In the genomic region with DNA sequence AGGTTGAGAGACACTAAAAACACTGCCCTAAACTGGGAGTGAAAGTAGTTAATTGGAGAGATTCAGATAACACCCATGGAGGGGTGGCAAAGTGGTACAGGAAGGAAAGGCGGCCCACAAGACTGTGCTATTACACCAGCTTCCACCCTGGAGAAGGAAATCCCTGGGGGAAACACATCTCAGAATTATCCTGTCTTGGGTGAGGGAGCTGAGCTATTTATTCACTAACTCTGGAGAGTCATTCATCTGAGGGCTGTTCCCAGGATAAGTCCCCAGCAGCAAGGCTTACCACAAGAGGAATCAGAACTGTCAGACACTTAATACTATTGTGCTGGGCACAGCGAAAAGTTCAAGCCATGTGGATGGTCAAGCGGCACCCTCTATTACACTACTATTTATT, we compare ENCODE assay signal across 19 cellular contexts. TPM values are rescaled to one million over a fixed set of nuclear protein-coding genes. Genes with fewer than 3 reads are reported as not detected.
A peak's percentile ranks its signal among the peaks of the same experiment; 100 is the strongest.
DNase-seq lines count a peak whose midpoint lies in the region; ATAC-seq, FAIRE-seq and TF ChIP-seq lines count a peak whose summit lies in the region.
"Had no signal": no experiment of that assay in that cellular context is flagged by ENCODE, and none has a peak within 500 bp of the region (broad histone marks: within the 10 kb centered on the region; RNA-seq: fewer than 3 reads in every experiment).

No MANE protein-coding gene starts in this region.

- TF ChIP-seq CTCF in HepG2 (CRISPR knock-in tag; IDR thresholded peaks at IDR 0.05) (no peak), right lobe of liver (IDR thresholded peaks at IDR 0.05) (no peak), WERI-Rb-1 (IDR thresholded peaks at IDR 0.05; ENCODE audit: low read depth, low read length) (no peak)

- TF ChIP-seq RAD21 in HepG2 (CRISPR knock-in tag; IDR thresholded peaks at IDR 0.05), result no peak

- ATAC-seq in HepG2, result peak; percentile 43; the same call in 2 of the 3 replicates
- ATAC-seq in right lobe of liver, result no peak
- ATAC-seq: PC-3 had no signal

- no peaks in the 10 kb centered on the region for H3K79me2 ChIP-seq in HepG2 (ENCODE audit: insufficient read depth, low read length)

- H3K36me3 ChIP-seq in HepG2 (replicated peaks in 1 of 2; ENCODE audit: control insufficient read depth in 1 of 2, insufficient read depth in 2 of 2, low read length in 2 of 2) (no peaks in the 10 kb centered on the region), right lobe of liver (no peaks in the 10 kb centered on the region), WERI-Rb-1 (no peaks in the 10 kb centered on the region)
- H3K36me3 ChIP-seq: BE2C had no signal

- no TSS peak for BruUV-seq in HepG2 (replicated peaks; lab: Mats Ljungman, UMichigan)

- H3K4me3 ChIP-seq in HepG2 (replicated peaks in 1 of 3; ENCODE audit: insufficient read depth in 1 of 3, low read depth in 2 of 3, low read length in 3 of 3), result no peak overlapping the region
- H3K4me3 ChIP-seq in right lobe of liver, result no peak overlapping the region
- H3K4me3 ChIP-seq in WERI-Rb-1 (ENCODE audit: low read depth, low read length), result no peak overlapping the region

- 17% methylated on average over 1 of the region's 3 CpGs for WGBS in HepG2 (ENCODE audit: low lambda C conversion rate)
- whole genome bisulfite sequencing in right lobe of liver (ENCODE audit: insufficient coverage, low coverage, low lambda C conversion rate, missing lambda C conversion rate), result 93% methylated on average over 2 of the region's 3 CpGs

- H2AFZ ChIP-seq in HepG2 (ENCODE audit: low read length), result no peak overlapping the region

- peaks cover 0 to 9% of the 10 kb centered on the region in 2 experiments; a peak in 1 of 5 replicates for H3K27me3 ChIP-seq in HepG2 (ENCODE audit: control insufficient read depth in 1 of 2, insufficient read depth in 2 of 2, low read length in 2 of 2)
- no peaks in the 10 kb centered on the region for H3K27me3 ChIP-seq in right lobe of liver
- H3K27me3 ChIP-seq in WERI-Rb-1 (ENCODE audit: insufficient read depth, low read depth, severe bottlenecking), result no peaks in the 10 kb centered on the region
- H3K27me3 ChIP-seq: BE2C had no signal

- POLR2A ChIA-PET in HepG2 (lab: Yijun Ruan, JAX), result interaction anchor here (1.3 kb wide), 1 partner anchor 11 kb away, joined by 3 read pairs; a partner anchor contains a TSS

- DNase-seq in HepG2 (ENCODE audit: low spot score) (no peak), right lobe of liver (no peak), WERI-Rb-1 (peak; percentile 74), left kidney (ENCODE audit: low read depth, low spot score) (peak; percentile 43), NCI-H2107 treated with DMSO at 0.1 percent for 48 hours (lab: John Stamatoyannopoulos, UW; ENCODE audit: unreplicated experiment) (no peak), HuH-7.5 (ENCODE audit: low spot score) (no peak), NCI-H2196 treated with DMSO at 0.1 percent for 48 hours (lab: John Stamatoyannopoulos, UW; ENCODE audit: unreplicated experiment) (no peak)
- DNase-seq in activated CD8-positive, alpha-beta memory T cell treated with anti-CD3 and anti-CD28 coated beads, Interleukin-2, amount 50 U/mL, for 4 hours, result no peak
- DNase-seq: 8988T; BE2C; Calu3; CD4-positive, alpha-beta memory T cell; KG1; NCI-H1105 treated with DMSO at 0.1 percent for 48 hours; NCI-H1694; NCI-H2227 treated with DMSO at 0.1 percent for 48 hours; NCI-H524; PC-3 had no signal

- H4K20me1 ChIP-seq in HepG2 (ENCODE audit: insufficient read depth, low read length), result no peaks in the 10 kb centered on the region

- CTCF ChIA-PET in HepG2 (lab: Yijun Ruan, JAX; ENCODE audit: low intra/inter-chr PET ratio, low total read pairs), result no interaction called here

- intact Hi-C loops in HepG2 (cut with micrococcal nuclease; ENCODE audit: unreplicated experiment), result no loop called here
- intact Hi-C loops in right lobe of liver (cut with DNase I), result no loop called here

- no peak for TF ChIP-seq POLR2A in HepG2 (IDR thresholded peaks at IDR 0.05; ENCODE audit: insufficient read depth in 1 of 2, low read depth in 2 of 2, low read length in 2 of 2)
- no peak for TF ChIP-seq POLR2A in right lobe of liver (IDR thresholded peaks at IDR 0.05)

- H3K4me1 ChIP-seq in HepG2 (ENCODE audit: insufficient read depth, low read length) (peaks cover 6% of the 10 kb centered on the region), right lobe of liver (no peaks in the 10 kb centered on the region)
- H3K4me1 ChIP-seq: BE2C had no signal

- H3K4me2 ChIP-seq in HepG2 (ENCODE audit: low read depth, low read length), result no peak overlapping the region

- H3K27ac ChIP-seq in HepG2 (ENCODE audit: extremely low read length, insufficient read depth, low read length) (no peak overlapping the region), right lobe of liver (no peak overlapping the region), WERI-Rb-1 (peak overlapping the region; percentile 17)

- no peaks in the 10 kb centered on the region for H3K9me3 ChIP-seq in HepG2 (ENCODE audit: low read length)
- H3K9me3 ChIP-seq in right lobe of liver, result no peaks in the 10 kb centered on the region
- H3K9me3 ChIP-seq in WERI-Rb-1 (ENCODE audit: severe bottlenecking), result peaks cover 14% of the 10 kb centered on the region
- H3K9me3 ChIP-seq: BE2C had no signal

- TF ChIP-seq EP300 in HepG2 (IDR thresholded peaks at IDR 0.05; ENCODE audit: low read depth in 2 of 2, low read length in 2 of 2) (no peak), HepG2 (CRISPR knock-in tag; IDR thresholded peaks at IDR 0.05; ENCODE audit: borderline replicate concordance) (no peak)

- in situ Hi-C loops in HepG2 (cut with HindIII; ENCODE audit: extremely low pct_ligation_motif_present, low pct_unique_long_range_greater_than_20kb), result no loop called here

- FAIRE-seq in HepG2 (lab: Jason Lieb, UNC), result no peak
- FAIRE-seq: H54 had no signal

- no peak overlapping the region for H3K9ac ChIP-seq in HepG2 (ENCODE audit: insufficient read depth, low read depth, low read length)

RNA-seq across cellular contexts. Expression of a gene that starts 9.9 kb away (rescaled TPM):
- total RNA-seq in HepG2 (2016; rRNA removed; fragmentation: Illumina TruSeq; extraction: Trizol), result 36.1 and 43.2 TPM in 2 replicates
- total RNA-seq in HepG2 (2016; cell fraction: cytosol; rRNA removed; fragmentation: Illumina TruSeq; extraction: Trizol; ENCODE audit: low read depth), result 13.4 and 14.0 TPM in 2 replicates
- total RNA-seq in HepG2 (2016; cell fraction: insoluble cytoplasmic fraction; rRNA removed; fragmentation: Illumina TruSeq; extraction: Trizol), result 37.2 and 41.5 TPM in 2 replicates
- total RNA-seq in HepG2 (2016; cell fraction: membrane; rRNA removed; fragmentation: Illumina TruSeq; extraction: Trizol), result 20.4 and 22.9 TPM in 2 replicates
- total RNA-seq in HepG2 (2016; cell fraction: nucleus; rRNA removed; fragmentation: Illumina TruSeq; extraction: Trizol), result 17.5 and 20.0 TPM in 2 replicates
- 14.8 and 18.0 TPM in 2 replicates for polyA plus RNA-seq in HepG2 (2011; rRNA removed)
- polyA plus RNA-seq in HepG2 (2011; cell fraction: cytosol; rRNA removed), result 14.9 and 15.6 TPM in 2 replicates
- polyA plus RNA-seq in HepG2 (2011; cell fraction: nucleus; rRNA removed), result 12.6 and 13.8 TPM in 2 replicates
- polyA plus RNA-seq in HepG2 (2012), result 12.0 and 15.3 TPM in 2 replicates
- 5.2 and 5.5 TPM in 2 replicates for polyA plus RNA-seq in HepG2 (2016; cell fraction: cytosol; fragmentation: Illumina TruSeq; extraction: Trizol; ENCODE audit: low read depth)
- polyA plus RNA-seq in HepG2 (2016; cell fraction: insoluble cytoplasmic fraction; fragmentation: Illumina TruSeq; extraction: Trizol; ENCODE audit: low read depth), result 26.8 and 28.7 TPM in 2 replicates
- 7.8 and 9.2 TPM in 2 replicates for polyA plus RNA-seq in HepG2 (2016; cell fraction: membrane; fragmentation: Illumina TruSeq; extraction: Trizol; ENCODE audit: low read depth)
- polyA plus RNA-seq in HepG2 (2016; cell fraction: nucleus; fragmentation: Illumina TruSeq; extraction: Trizol; ENCODE audit: insufficient read depth, low read depth), result 20.6 and 21.7 TPM in 2 replicates
- 10.7 and 14.8 TPM in 2 replicates for polyA minus RNA-seq in HepG2 (2011; rRNA and poly(A)+ RNA removed; ENCODE audit: low replicate concordance)
- polyA minus RNA-seq in HepG2 (2011; cell fraction: cytosol; rRNA and poly(A)+ RNA removed), result 8.2 and 9.3 TPM in 2 replicates
- polyA minus RNA-seq in HepG2 (2011; cell fraction: nucleus; rRNA and poly(A)+ RNA removed), result 7.6 and 7.7 TPM in 2 replicates
- 10 to 100 TPM in 2 of 6 experiments, 1 to 10 TPM in 4; 5.4 to 12.2 (median 6.3) TPM for total RNA-seq in right lobe of liver

RNA-seq across cellular contexts. Expression of a gene that starts 13.6 kb away (rescaled TPM):
- total RNA-seq in HepG2 (2016; rRNA removed; fragmentation: Illumina TruSeq; extraction: Trizol), result 0.04 and 0.06 TPM in 2 replicates
- 0.10 TPM in 1 of 2 replicates, not detected in the other for total RNA-seq in HepG2 (2016; cell fraction: cytosol; rRNA removed; fragmentation: Illumina TruSeq; extraction: Trizol; ENCODE audit: low read depth)
- total RNA-seq in HepG2 (2016; cell fraction: insoluble cytoplasmic fraction; rRNA removed; fragmentation: Illumina TruSeq; extraction: Trizol), result 0.04 TPM in 1 of 2 replicates, not detected in the other
- 0.10 TPM in 1 of 2 replicates, not detected in the other for total RNA-seq in HepG2 (2016; cell fraction: membrane; rRNA removed; fragmentation: Illumina TruSeq; extraction: Trizol)
- not detected in 2 replicates for total RNA-seq in HepG2 (2016; cell fraction: nucleus; rRNA removed; fragmentation: Illumina TruSeq; extraction: Trizol)
- polyA plus RNA-seq in HepG2 (2011; rRNA removed), result 0.03 and 0.05 TPM in 2 replicates
- polyA plus RNA-seq in HepG2 (2011; cell fraction: cytosol; rRNA removed), result 0.05 TPM in 2 replicates
- polyA plus RNA-seq in HepG2 (2011; cell fraction: nucleus; rRNA removed), result 0.08 TPM in 1 of 2 replicates, not detected in the other
- polyA plus RNA-seq in HepG2 (2012), result not detected in 2 replicates
- not detected in 2 replicates for polyA plus RNA-seq in HepG2 (2016; cell fraction: cytosol; fragmentation: Illumina TruSeq; extraction: Trizol; ENCODE audit: low read depth)
- polyA plus RNA-seq in HepG2 (2016; cell fraction: insoluble cytoplasmic fraction; fragmentation: Illumina TruSeq; extraction: Trizol; ENCODE audit: low read depth), result not detected in 2 replicates
- polyA plus RNA-seq in HepG2 (2016; cell fraction: membrane; fragmentation: Illumina TruSeq; extraction: Trizol; ENCODE audit: low read depth), result not detected in 2 replicates
- polyA plus RNA-seq in HepG2 (2016; cell fraction: nucleus; fragmentation: Illumina TruSeq; extraction: Trizol; ENCODE audit: insufficient read depth, low read depth), result not detected in 2 replicates
- not detected in 2 replicates for polyA minus RNA-seq in HepG2 (2011; rRNA and poly(A)+ RNA removed; ENCODE audit: low replicate concordance)
- not detected in 2 replicates for polyA minus RNA-seq in HepG2 (2011; cell fraction: cytosol; rRNA and poly(A)+ RNA removed)
- 0.12 TPM in 1 of 2 replicates, not detected in the other for polyA minus RNA-seq in HepG2 (2011; cell fraction: nucleus; rRNA and poly(A)+ RNA removed)
- under 1 TPM in 1 of 6 experiments, not detected in 5; 0.16 TPM for total RNA-seq in right lobe of liver
- total RNA-seq: Calu3; CD4-positive, alpha-beta memory T cell; PC-3 had no signal

RNA-seq across cellular contexts. Expression of a gene that starts 45.9 kb away (rescaled TPM):
- 5.0 and 6.8 TPM in 2 replicates for total RNA-seq in HepG2 (2016; rRNA removed; fragmentation: Illumina TruSeq; extraction: Trizol)
- 1.6 and 1.9 TPM in 2 replicates for total RNA-seq in HepG2 (2016; cell fraction: cytosol; rRNA removed; fragmentation: Illumina TruSeq; extraction: Trizol; ENCODE audit: low read depth)
- total RNA-seq in HepG2 (2016; cell fraction: insoluble cytoplasmic fraction; rRNA removed; fragmentation: Illumina TruSeq; extraction: Trizol), result 4.5 and 6.4 TPM in 2 replicates
- total RNA-seq in HepG2 (2016; cell fraction: membrane; rRNA removed; fragmentation: Illumina TruSeq; extraction: Trizol), result 4.8 and 5.3 TPM in 2 replicates
- total RNA-seq in HepG2 (2016; cell fraction: nucleus; rRNA removed; fragmentation: Illumina TruSeq; extraction: Trizol), result 4.9 and 6.1 TPM in 2 replicates
- polyA plus RNA-seq in HepG2 (2011; rRNA removed), result 11.1 and 13.5 TPM in 2 replicates
- polyA plus RNA-seq in HepG2 (2011; cell fraction: cytosol; rRNA removed), result 9.5 and 11.4 TPM in 2 replicates
- 9.0 and 9.1 TPM in 2 replicates for polyA plus RNA-seq in HepG2 (2011; cell fraction: nucleus; rRNA removed)
- 7.3 and 7.8 TPM in 2 replicates for polyA plus RNA-seq in HepG2 (2012)
- polyA plus RNA-seq in HepG2 (2016; cell fraction: cytosol; fragmentation: Illumina TruSeq; extraction: Trizol; ENCODE audit: low read depth), result 0.24 and 0.26 TPM in 2 replicates
- 5.3 and 6.6 TPM in 2 replicates for polyA plus RNA-seq in HepG2 (2016; cell fraction: insoluble cytoplasmic fraction; fragmentation: Illumina TruSeq; extraction: Trizol; ENCODE audit: low read depth)
- polyA plus RNA-seq in HepG2 (2016; cell fraction: membrane; fragmentation: Illumina TruSeq; extraction: Trizol; ENCODE audit: low read depth), result 1.5 and 1.7 TPM in 2 replicates
- polyA plus RNA-seq in HepG2 (2016; cell fraction: nucleus; fragmentation: Illumina TruSeq; extraction: Trizol; ENCODE audit: insufficient read depth, low read depth), result 8.7 and 9.2 TPM in 2 replicates
- polyA minus RNA-seq in HepG2 (2011; rRNA and poly(A)+ RNA removed; ENCODE audit: low replicate concordance), result 16.6 and 32.3 TPM in 2 replicates
- polyA minus RNA-seq in HepG2 (2011; cell fraction: cytosol; rRNA and poly(A)+ RNA removed), result 14.7 and 15.5 TPM in 2 replicates
- polyA minus RNA-seq in HepG2 (2011; cell fraction: nucleus; rRNA and poly(A)+ RNA removed), result 14.7 and 18.9 TPM in 2 replicates
- 1 to 10 TPM; 4.3 to 6.0 (median 5.5) TPM for total RNA-seq in right lobe of liver

Comparison
In these comparisons a context has a peak if more than half of its experiments do, and no peak if none do; other contexts are left out.
1. DNase-seq: peak in WERI-Rb-1 (single experiment) and left kidney (single experiment); none in HepG2 (single experiment), right lobe of liver (0 of 3), NCI-H2107 treated with DMSO at 0.1 percent for 48 hours (single experiment), activated CD8-positive, alpha-beta memory T cell treated with anti-CD3 and anti-CD28 coated beads, Interleukin-2, amount 50 U/mL, for 4 hours (single experiment), HuH-7.5 (single experiment) and NCI-H2196 treated with DMSO at 0.1 percent for 48 hours (single experiment).